ENCODE assay signal across 38 cellular contexts in genomic region chr2:172580544-172580943, GRCh38.
"Had no signal": no experiment of that assay in that cellular context is flagged by ENCODE, and none has a peak within 500 bp of the region (broad histone marks: within the 10 kb centered on the region; RNA-seq: fewer than 3 reads in every experiment).

No MANE protein-coding gene starts in this region.

- H3K4me1 ChIP-seq: adrenal gland, body of pancreas, breast epithelium had no signal

- H3K4me3 Mint-ChIP-seq: activated B cell treated with CpG ODN at 0.5 μM for 24 hours; activated CD4-positive, alpha-beta memory T cell treated with anti-CD3 and anti-CD28 coated beads for 36 hours; activated CD4-positive, alpha-beta T cell treated with anti-CD3 and anti-CD28 coated beads, Interleukin-2, amount 10 ng/mL, durations not matched to agents 24 days and 14 days; activated CD8-positive, alpha-beta T cell treated with anti-CD3 and anti-CD28 coated beads for 36 hours; activated naive CD4-positive, alpha-beta T cell treated with anti-CD3 and anti-CD28 coated beads for 36 hours; activated naive CD8-positive, alpha-beta T cell treated with anti-CD3 and anti-CD28 coated beads for 36 hours; activated T-cell treated with anti-CD3 and anti-CD28 coated beads, Interleukin-2, amount 50 U/mL, for 4 hours; activated T-cell treated with anti-CD3 and anti-CD28 coated beads, Interleukin-2, amount 50 U/mL, for 72 hours; activated T-helper 1 cell treated with anti-CD3 and anti-CD28 coated beads, Interleukin-12 subunit alpha, Interleukin-12 subunit beta, Interleukin-2, Interleukin-4 antibody, amounts not matched to agents 30 ng/mL and 10 ng/mL and 1 ng/mL, durations not matched to agents 14 hours and 24 hours and 36 hours; activated T-helper 17 cell treated with anti-CD3 and anti-CD28 coated beads, Interleukin-2, amount 50 U/mL, for 72 hours; central memory CD8-positive, alpha-beta T cell; T-helper 1 cell treated with Interleukin-12 subunit alpha and Interleukin-12 subunit beta and Interleukin-4 antibody, amounts not matched to agents 30 μg/mL and 1 μg/mL, for 36 hours; T-helper 2 cell treated with Interferon-gamma antibody and Interleukin-4, amounts not matched to agents 5 μg/mL and 100 μg/mL, for 36 hours had no signal

- H3K27me3 Mint-ChIP-seq: activated B cell treated with CpG ODN at 0.5 μM for 24 hours; activated CD4-positive, alpha-beta memory T cell treated with anti-CD3 and anti-CD28 coated beads for 36 hours; activated CD4-positive, alpha-beta T cell treated with anti-CD3 and anti-CD28 coated beads, Interleukin-2, amount 10 ng/mL, durations not matched to agents 24 days and 14 days; activated CD8-positive, alpha-beta T cell treated with anti-CD3 and anti-CD28 coated beads for 36 hours; activated naive CD8-positive, alpha-beta T cell treated with anti-CD3 and anti-CD28 coated beads for 36 hours; activated T-helper 17 cell treated with anti-CD3 and anti-CD28 coated beads, Interleukin-2, amount 50 U/mL, for 72 hours; central memory CD8-positive, alpha-beta T cell had no signal

- H3K9me3 ChIP-seq: body of pancreas had no signal

- H3K27me3 ChIP-seq: adrenal gland, body of pancreas, brain microvascular endothelial cell, breast epithelium had no signal

- H3K27ac Mint-ChIP-seq: activated B cell treated with CpG ODN at 0.5 μM for 24 hours; activated CD4-positive, alpha-beta memory T cell treated with anti-CD3 and anti-CD28 coated beads for 36 hours; activated CD4-positive, alpha-beta T cell treated with anti-CD3 and anti-CD28 coated beads, Interleukin-2, amount 10 ng/mL, durations not matched to agents 24 days and 14 days; activated CD8-positive, alpha-beta T cell treated with anti-CD3 and anti-CD28 coated beads for 36 hours; activated naive CD4-positive, alpha-beta T cell treated with anti-CD3 and anti-CD28 coated beads for 36 hours; activated naive CD8-positive, alpha-beta T cell treated with anti-CD3 and anti-CD28 coated beads for 36 hours; activated T-cell treated with anti-CD3 and anti-CD28 coated beads, Interleukin-2, amount 50 U/mL, for 72 hours; activated T-helper 1 cell treated with anti-CD3 and anti-CD28 coated beads, Interleukin-12 subunit alpha, Interleukin-12 subunit beta, Interleukin-2, Interleukin-4 antibody, amounts not matched to agents 30 ng/mL and 10 ng/mL and 1 ng/mL, durations not matched to agents 14 hours and 24 hours and 36 hours; activated T-helper 17 cell treated with anti-CD3 and anti-CD28 coated beads, Interleukin-2, amount 50 U/mL, for 72 hours; T-helper 1 cell treated with Interleukin-12 subunit alpha and Interleukin-12 subunit beta and Interleukin-4 antibody, amounts not matched to agents 30 μg/mL and 1 μg/mL, for 36 hours; T-helper 2 cell treated with Interferon-gamma antibody and Interleukin-4, amounts not matched to agents 5 μg/mL and 100 μg/mL, for 36 hours had no signal

- DNase-seq: activated B cell treated with CpG ODN at 0.5 μM for 24 hours; activated CD4-positive, alpha-beta memory T cell treated with anti-CD3 and anti-CD28 coated beads for 36 hours; activated CD4-positive, alpha-beta T cell treated with anti-CD3 and anti-CD28 coated beads for 4 hours; activated CD4-positive, alpha-beta T cell treated with anti-CD3 and anti-CD28 coated beads, Interleukin-2, amount 10 ng/mL, durations not matched to agents 24 days and 14 days; activated CD4-positive, alpha-beta T cell treated with anti-CD3 and anti-CD28 coated beads, Interleukin-2, amount 50 U/mL, for 1 hour; activated CD4-positive, alpha-beta T cell treated with anti-CD3 and anti-CD28 coated beads, Interleukin-2, amount 50 U/mL, for 4 hours; activated CD4-positive, CD25-positive, alpha-beta regulatory T cell treated with anti-CD3 and anti-CD28 coated beads, Interleukin-2, amount 50 U/mL, for 72 hours; activated CD8-positive, alpha-beta memory T cell treated with anti-CD3 and anti-CD28 coated beads, Interleukin-2, amount 50 U/mL, for 4 hours; activated CD8-positive, alpha-beta T cell treated with anti-CD3 and anti-CD28 coated beads for 36 hours; activated effector memory CD4-positive, alpha-beta T cell treated with anti-CD3 and anti-CD28 coated beads, Interleukin-2, amount 50 U/mL, for 16 hours; activated gamma-delta T cell treated with Interleukin-2 at 50 U/mL for 16 hours; activated naive CD4-positive, alpha-beta T cell; activated naive CD4-positive, alpha-beta T cell treated with anti-CD3 and anti-CD28 coated beads for 36 hours; activated naive CD4-positive, alpha-beta T cell treated with anti-CD3 and anti-CD28 coated beads, Interleukin-2, amount 50 U/mL, for 16 hours; activated naive CD8-positive, alpha-beta T cell treated with anti-CD3 and anti-CD28 coated beads for 36 hours; activated T-cell treated with anti-CD3 and anti-CD28 coated beads for 4 hours; activated T-cell treated with anti-CD3 and anti-CD28 coated beads, Interleukin-2, amount 50 U/mL, for 1 hour; activated T-cell treated with anti-CD3 and anti-CD28 coated beads, Interleukin-2, amount 50 U/mL, for 4 hours; activated T-cell treated with anti-CD3 and anti-CD28 coated beads, Interleukin-2, amount 50 U/mL, for 72 hours; adrenal gland; amniotic stem cell; aorta; body of pancreas; brain microvascular endothelial cell; caudate nucleus; cerebellar nuclear complex; T-helper 2 cell; T-helper 9 cell had no signal

- ATAC-seq: activated CD8-positive, alpha-beta T cell treated with anti-CD3 and anti-CD28 coated beads for 36 hours; activated naive CD4-positive, alpha-beta T cell treated with anti-CD3 and anti-CD28 coated beads, Interleukin-2, amount 50 U/mL, for 72 hours; activated T-cell treated with anti-CD3 and anti-CD28 coated beads, Interleukin-2, amount 50 U/mL, for 4 hours; activated T-cell treated with anti-CD3 and anti-CD28 coated beads, Interleukin-2, amount 50 U/mL, for 72 hours; activated T-helper 17 cell treated with anti-CD3 and anti-CD28 coated beads, Interleukin-2, amount 50 U/mL, for 72 hours; body of pancreas had no signal

- H3K36me3 ChIP-seq: adrenal gland, breast epithelium had no signal

- H3K27ac ChIP-seq: adrenal gland, body of pancreas, brain microvascular endothelial cell, breast epithelium had no signal

- H3K4me3 ChIP-seq: adrenal gland, body of pancreas, breast epithelium had no signal

- FAIRE-seq: astrocyte, colon, TTC549 had no signal
